ENCODE assay signal across 17 cellular contexts in the genomic region with DNA sequence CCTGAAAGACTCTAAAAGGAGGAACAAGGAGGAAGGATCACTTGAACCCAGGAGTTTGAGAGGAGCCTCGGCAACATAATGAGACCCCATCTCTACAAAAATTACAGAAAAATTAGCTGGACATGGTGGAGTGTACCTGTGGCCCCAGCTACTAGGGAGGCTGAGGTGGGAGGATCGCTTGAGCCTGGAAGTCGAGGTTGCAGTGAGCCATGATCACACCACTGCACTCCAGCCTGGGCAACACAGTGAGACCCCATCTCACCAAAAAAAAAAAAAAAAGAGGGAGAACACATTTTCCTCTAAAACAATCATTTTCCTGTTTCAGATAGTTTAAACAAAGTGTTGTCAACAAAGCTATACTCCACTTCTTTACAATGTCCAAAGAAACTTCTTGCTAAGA. TPM values are rescaled to one million over a fixed set of nuclear protein-coding genes. Genes with fewer than 3 reads are reported as not detected.
DNase-seq lines count a peak whose midpoint lies in the region; ATAC-seq, FAIRE-seq and TF ChIP-seq lines count a peak whose summit lies in the region.
"Had no signal": no experiment of that assay in that cellular context is flagged by ENCODE, and none has a peak within 500 bp of the region (broad histone marks: within the 10 kb centered on the region; RNA-seq: fewer than 3 reads in every experiment).

No MANE protein-coding gene starts in this region.

- POLR2A ChIA-PET in A549 (lab: Yijun Ruan, JAX), result no interaction called here

- CTCF ChIA-PET in A549 (lab: Yijun Ruan, JAX), result interaction anchor here (0.6 to 1.4 kb wide), 4 partner anchors 85 to 447 kb away, joined by 3 to 7 read pairs (median 3); no protein-coding TSS in a partner anchor

- TF ChIP-seq EP300 in A549 (IDR thresholded peaks at IDR 0.05), result no peak

- peak overlapping the region in 1 of 2 experiments; percentile 13; a peak in 1 of 6 replicates for H3K27ac ChIP-seq in A549
- peak overlapping the region; percentile 53 to 77 for H3K27ac ChIP-seq in left lung
- H3K27ac ChIP-seq: thoracic aorta had no signal

- H3K27me3 ChIP-seq in left lung, result peaks cover 0 to 7% of the 10 kb centered on the region in 2 donors
- H3K27me3 ChIP-seq: pancreas had no signal

- DNase-seq in A549 (ENCODE audit: low read depth in 1 of 2, low spot score in 1 of 2) (no peak), GM12891 (ENCODE audit: insufficient read length, low spot score) (no peak), left lung (no peak), mucosa of gallbladder (ENCODE audit: low spot score) (no peak)
- DNase-seq in stimulated activated effector memory CD8-positive, alpha-beta T cell treated with anti-CD3 and anti-CD28 coated beads, Interleukin-12 subunit alpha, Interleukin-12 subunit beta, amount 100 ng/mL, for 72 hours (ENCODE audit: low spot score in 2 of 2), result no peak
- no peak for DNase-seq in activated CD8-positive, alpha-beta memory T cell treated with anti-CD3 and anti-CD28 coated beads, Interleukin-2, amount 50 U/mL, for 48 hours
- DNase-seq: activated gamma-delta T cell treated with Interleukin-2 at 50 U/mL for 16 hours, EL, glutamatergic neuron, kidney, pancreas had no signal

- peaks cover 34% of the 10 kb centered on the region for H3K4me1 Mint-ChIP-seq in activated T-helper 17 cell treated with anti-CD3 and anti-CD28 coated beads, Interleukin-2, amount 50 U/mL, for 72 hours
- H3K4me1 Mint-ChIP-seq in stimulated activated effector memory CD8-positive, alpha-beta T cell treated with anti-CD3 and anti-CD28 coated beads, Interleukin-12 subunit alpha, Interleukin-12 subunit beta, amount 100 ng/mL, for 72 hours, result peaks cover 40% of the 10 kb centered on the region
- H3K4me1 Mint-ChIP-seq: central memory CD8-positive, alpha-beta T cell had no signal

- H3K27ac Mint-ChIP-seq in activated T-helper 17 cell treated with anti-CD3 and anti-CD28 coated beads, Interleukin-2, amount 50 U/mL, for 72 hours, result peak overlapping the region; percentile 69
- H3K27ac Mint-ChIP-seq in stimulated activated effector memory CD8-positive, alpha-beta T cell treated with anti-CD3 and anti-CD28 coated beads, Interleukin-12 subunit alpha, Interleukin-12 subunit beta, amount 100 ng/mL, for 72 hours, result no peak overlapping the region

- H3K36me3 Mint-ChIP-seq in activated T-helper 17 cell treated with anti-CD3 and anti-CD28 coated beads, Interleukin-2, amount 50 U/mL, for 72 hours (ENCODE audit: low read depth), result peaks cover 5% of the 10 kb centered on the region
- no peaks in the 10 kb centered on the region for H3K36me3 Mint-ChIP-seq in stimulated activated effector memory CD8-positive, alpha-beta T cell treated with anti-CD3 and anti-CD28 coated beads, Interleukin-12 subunit alpha, Interleukin-12 subunit beta, amount 100 ng/mL, for 72 hours

- no peak for FAIRE-seq in A549 (lab: Jason Lieb, UNC)
- FAIRE-seq in GM12891 (lab: Jason Lieb, UNC), result peak; percentile 20
- FAIRE-seq: kidney, pancreas had no signal

- H3K4me3 ChIP-seq in A549 (no peak overlapping the region), left lung (no peak overlapping the region)
- H3K4me3 ChIP-seq: pancreas, thoracic aorta had no signal

- TF ChIP-seq POLR2A in A549 (IDR thresholded peaks at IDR 0.05; ENCODE audit: low read length), result no peak
- no peak for TF ChIP-seq POLR2A in GM12891 (IDR thresholded peaks at IDR 0.05; ENCODE audit: low read depth, low read length)

- intact Hi-C loops in left lung (cut with DNase I), result no loop called here

- peaks cover 4% of the 10 kb centered on the region for H3K27me3 Mint-ChIP-seq in activated T-helper 17 cell treated with anti-CD3 and anti-CD28 coated beads, Interleukin-2, amount 50 U/mL, for 72 hours

- TF ChIP-seq RAD21 in A549 (conservative IDR thresholded peaks at IDR 0.05 in 1 of 2, IDR thresholded peaks at IDR 0.05 in 1 of 2), result no peak

- peak overlapping the region; percentile 72 for H3K4me3 Mint-ChIP-seq in activated T-helper 17 cell treated with anti-CD3 and anti-CD28 coated beads, Interleukin-2, amount 50 U/mL, for 72 hours
- H3K4me3 Mint-ChIP-seq in stimulated activated effector memory CD8-positive, alpha-beta T cell treated with anti-CD3 and anti-CD28 coated beads, Interleukin-12 subunit alpha, Interleukin-12 subunit beta, amount 100 ng/mL, for 72 hours, result no peak overlapping the region
- H3K4me3 Mint-ChIP-seq: central memory CD8-positive, alpha-beta T cell had no signal

- H3K4me2 ChIP-seq in A549, result peak overlapping the region; percentile 42; the same call in 2 of the 3 replicates

- H3K36me3 ChIP-seq in left lung, result no peaks in the 10 kb centered on the region
- H3K36me3 ChIP-seq: pancreas, thoracic aorta had no signal

- H3K4me1 ChIP-seq in A549 (peaks cover 11% of the 10 kb centered on the region), left lung (peaks cover 0 to 29% of the 10 kb centered on the region in 2 donors)
- H3K4me1 ChIP-seq: pancreas had no signal

- no peak for ATAC-seq in A549
- ATAC-seq in activated T-helper 17 cell treated with anti-CD3 and anti-CD28 coated beads, Interleukin-2, amount 50 U/mL, for 72 hours (replicated peaks), result no peak
- ATAC-seq in left lung, result no peak
- no peak for ATAC-seq in stimulated activated effector memory CD8-positive, alpha-beta T cell treated with anti-CD3 and anti-CD28 coated beads, Interleukin-12 subunit alpha, Interleukin-12 subunit beta, amount 100 ng/mL, for 72 hours
- no peak for ATAC-seq in GM18502 (IDR thresholded peaks at IDR 0.05; ENCODE audit: poor library complexity, unreplicated experiment)

- no peaks in the 10 kb centered on the region for H3K9me3 Mint-ChIP-seq in activated T-helper 17 cell treated with anti-CD3 and anti-CD28 coated beads, Interleukin-2, amount 50 U/mL, for 72 hours
- no peaks in the 10 kb centered on the region for H3K9me3 Mint-ChIP-seq in stimulated activated effector memory CD8-positive, alpha-beta T cell treated with anti-CD3 and anti-CD28 coated beads, Interleukin-12 subunit alpha, Interleukin-12 subunit beta, amount 100 ng/mL, for 72 hours
- H3K9me3 Mint-ChIP-seq: central memory CD8-positive, alpha-beta T cell had no signal

- H3K9me3 ChIP-seq in A549, result no peaks in the 10 kb centered on the region
- no peaks in the 10 kb centered on the region for H3K9me3 ChIP-seq in left lung
- H3K9me3 ChIP-seq: pancreas, thoracic aorta had no signal

- TF ChIP-seq CTCF in A549 (IDR thresholded peaks at IDR 0.05) (no peak), left lung (IDR thresholded peaks at IDR 0.05) (no peak)

- WGBS in A549 (ENCODE audit: missing lambda C conversion rate), result 84% methylated on average over 3 of the region's 3 CpGs

TF ChIP-seq in GM12891, 5 proteins besides CTCF, POLR2A, EP300 and RAD21 (continues in another document):
- TF ChIP-seq POU2F2 (IDR thresholded peaks at IDR 0.05; ENCODE audit: low read depth, low read length), result no peak

RNA-seq across cellular contexts. Expression of gene HCAR1, which starts 5.2 kb away (rescaled TPM):
- 0.05 and 0.07 TPM in 2 replicates for polyA plus RNA-seq in A549 (2011; rRNA removed)
- polyA plus RNA-seq in A549 (2012; cell fraction: cytosol; rRNA removed), result 0.03 and 0.04 TPM in 2 replicates
- polyA plus RNA-seq in A549 (2012; cell fraction: nucleus; rRNA removed), result 0.01 and 0.07 TPM in 2 replicates
- 0.01 to 0.07 TPM (median 0.03 TPM) in 3 replicates for polyA plus RNA-seq in A549 (2017; fragmentation: RNase III; extraction: RNeasy Plus Mini Kit Qiagen cat#74134 plus additional on column Dnase treatment)
- polyA minus RNA-seq in A549 (2011; rRNA and poly(A)+ RNA removed), result 0.04 and 0.05 TPM in 2 replicates
- 0.54 TPM for polyA plus RNA-seq in GM12891 (2012; ENCODE audit: low read depth, missing spikeins)
- under 1 TPM in 1 of 2 donors, not detected in 1; 0.64 TPM for total RNA-seq in activated T-helper 17 cell treated with anti-CD3 and anti-CD28 coated beads, Interleukin-2, amount 50 U/mL, for 72 hours
- total RNA-seq in left lung, result under 1 TPM; 0.47 to 0.55 TPM
- 0.20 TPM for total RNA-seq in mucosa of gallbladder
- total RNA-seq: thoracic aorta had no signal
- polyA plus RNA-seq: BJ had no signal

RNA-seq across cellular contexts. Expression of gene HCAR3, which starts 8.8 kb away (rescaled TPM):
- polyA plus RNA-seq in A549 (2011; rRNA removed) (0.07 TPM in 1 of 2 replicates, not detected in the other), A549 (2017; fragmentation: RNase III; extraction: RNeasy Plus Mini Kit Qiagen cat#74134 plus additional on column Dnase treatment) (0.04 TPM in 1 of 3 replicates, not detected in the others)
- polyA plus RNA-seq in A549 (2012; cell fraction: cytosol; rRNA removed), result 0.04 and 0.09 TPM in 2 replicates
- 0.16 and 0.27 TPM in 2 replicates for polyA plus RNA-seq in A549 (2012; cell fraction: nucleus; rRNA removed)
- 0.37 TPM in 1 of 2 replicates, not detected in the other for polyA minus RNA-seq in A549 (2011; rRNA and poly(A)+ RNA removed)
- 0.58 TPM for polyA plus RNA-seq in GM12891 (2012; ENCODE audit: low read depth, missing spikeins)
- total RNA-seq in activated T-helper 17 cell treated with anti-CD3 and anti-CD28 coated beads, Interleukin-2, amount 50 U/mL, for 72 hours, result not detected
- total RNA-seq in left lung (1 to 10 TPM; 2.1 to 2.8 TPM), mucosa of gallbladder (not detected)
- total RNA-seq: HT1080, kidney had no signal
- polyA plus RNA-seq: BJ, pancreas had no signal

RNA-seq across cellular contexts. Expression of gene HCAR2, which starts 22.3 kb away (rescaled TPM):
- 0.07 and 0.09 TPM in 2 replicates for polyA plus RNA-seq in A549 (2011; rRNA removed)
- 0.05 and 0.12 TPM in 2 replicates for polyA plus RNA-seq in A549 (2012; cell fraction: cytosol; rRNA removed)
- 0.19 and 0.39 TPM in 2 replicates for polyA plus RNA-seq in A549 (2012; cell fraction: nucleus; rRNA removed)
- 0.07 TPM in 1 of 3 replicates, not detected in the others for polyA plus RNA-seq in A549 (2017; fragmentation: RNase III; extraction: RNeasy Plus Mini Kit Qiagen cat#74134 plus additional on column Dnase treatment)
- 0.34 and 0.37 TPM in 2 replicates for polyA minus RNA-seq in A549 (2011; rRNA and poly(A)+ RNA removed)
- 0.13 TPM for polyA plus RNA-seq in GM12891 (2012; ENCODE audit: low read depth, missing spikeins)
- not detected for total RNA-seq in activated T-helper 17 cell treated with anti-CD3 and anti-CD28 coated beads, Interleukin-2, amount 50 U/mL, for 72 hours
- 1 to 10 TPM; 3.3 to 5.1 TPM for total RNA-seq in left lung
- not detected for total RNA-seq in mucosa of gallbladder
- total RNA-seq: HT1080, kidney had no signal
- polyA plus RNA-seq: BJ had no signal

RNA-seq across cellular contexts. Expression of gene DENR, which starts 27.2 kb away (rescaled TPM):
- polyA plus RNA-seq in A549 (2011; rRNA removed) (65.7 and 98.2 TPM in 2 replicates), A549 (2017; fragmentation: RNase III; extraction: RNeasy Plus Mini Kit Qiagen cat#74134 plus additional on column Dnase treatment) (72.6 to 77.4 TPM (median 76.0 TPM) in 3 replicates)
- polyA plus RNA-seq in A549 (2012; cell fraction: cytosol; rRNA removed), result 26.1 and 26.3 TPM in 2 replicates
- 7.4 and 17.5 TPM in 2 replicates for polyA plus RNA-seq in A549 (2012; cell fraction: nucleus; rRNA removed)
- polyA minus RNA-seq in A549 (2011; rRNA and poly(A)+ RNA removed), result 15.5 and 19.9 TPM in 2 replicates
- polyA plus RNA-seq in GM12891 (2012; ENCODE audit: low read depth, missing spikeins), result 39.3 TPM
- total RNA-seq in activated T-helper 17 cell treated with anti-CD3 and anti-CD28 coated beads, Interleukin-2, amount 50 U/mL, for 72 hours, result 10 to 100 TPM; 65.3 to 78.9 TPM
- total RNA-seq in left lung (10 to 100 TPM; 35.7 to 36.5 TPM), mucosa of gallbladder (38.0 TPM)

RNA-seq across cellular contexts. Expression of gene CCDC62, which starts 48.9 kb away (rescaled TPM):
- polyA plus RNA-seq in A549 (2011; rRNA removed) (0.12 and 0.18 TPM in 2 replicates), A549 (2017; fragmentation: RNase III; extraction: RNeasy Plus Mini Kit Qiagen cat#74134 plus additional on column Dnase treatment) (0.08 to 0.19 TPM (median 0.17 TPM) in 3 replicates)
- 0.03 TPM in 2 replicates for polyA plus RNA-seq in A549 (2012; cell fraction: cytosol; rRNA removed)
- polyA plus RNA-seq in A549 (2012; cell fraction: nucleus; rRNA removed), result 0.04 and 0.05 TPM in 2 replicates
- polyA minus RNA-seq in A549 (2011; rRNA and poly(A)+ RNA removed), result 0.34 and 0.50 TPM in 2 replicates
- 0.17 TPM for polyA plus RNA-seq in GM12891 (2012; ENCODE audit: low read depth, missing spikeins)
- 1 to 10 TPM; 1.0 to 3.8 TPM for total RNA-seq in activated T-helper 17 cell treated with anti-CD3 and anti-CD28 coated beads, Interleukin-2, amount 50 U/mL, for 72 hours
- total RNA-seq in left lung (1 to 10 TPM in 1 of 2 donors, under 1 TPM in 1; 0.38 to 1.2 TPM), mucosa of gallbladder (0.32 TPM)
